Comparison of ENCODE assay signal across 9 cellular contexts in the genomic region with DNA sequence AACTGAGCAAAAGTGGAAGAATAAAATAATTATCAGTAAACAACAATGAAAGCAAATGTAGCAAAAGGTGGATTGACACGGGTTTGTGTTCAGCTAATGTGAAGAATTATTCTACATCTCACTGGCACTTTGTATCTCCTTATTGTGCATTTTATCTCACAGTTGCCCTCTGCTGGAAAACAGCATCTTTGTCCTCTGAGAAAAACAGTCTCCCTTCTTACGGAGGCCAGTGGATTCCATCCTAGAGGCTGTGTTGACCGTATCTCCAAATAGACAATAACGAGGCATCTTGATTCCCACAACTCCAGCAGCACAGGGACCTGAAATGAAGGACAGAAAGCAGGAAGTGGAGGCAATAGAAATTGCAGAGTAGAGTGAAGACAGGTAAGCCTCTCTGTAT. TPM values are rescaled to one million over a fixed set of nuclear protein-coding genes. Genes with fewer than 3 reads are reported as not detected.
DNase-seq lines count a peak whose midpoint lies in the region; ATAC-seq and TF ChIP-seq lines count a peak whose summit lies in the region.
"Had no signal": no experiment of that assay in that cellular context is flagged by ENCODE, and none has a peak within 500 bp of the region (broad histone marks: within the 10 kb centered on the region; RNA-seq: fewer than 3 reads in every experiment).

No MANE protein-coding gene starts in this region.

- H3K36me3 Mint-ChIP-seq in H9 (ENCODE audit: insufficient read depth in 1 of 3, low read depth in 3 of 3): no peaks in the 10 kb centered on the region; a peak in 1 of 7 replicates
- no peaks in the 10 kb centered on the region for H3K36me3 Mint-ChIP-seq in activated B cell treated with CpG ODN at 0.5 μM for 24 hours (ENCODE audit: low read depth)
- H3K36me3 Mint-ChIP-seq in activated CD8-positive, alpha-beta memory T cell treated with anti-CD3 and anti-CD28 coated beads, Interleukin-2, amount 10 ng/mL, durations not matched to agents 7 days and 5 days: no peaks in the 10 kb centered on the region
- H3K36me3 Mint-ChIP-seq in glutamatergic neuron (ENCODE audit: unreplicated experiment): no peaks in the 10 kb centered on the region
- H3K36me3 Mint-ChIP-seq: brain had no signal

- H4K91ac ChIP-seq in H9 (ENCODE audit: insufficient read length, low read depth, low read length): no peak overlapping the region

- no peaks in the 10 kb centered on the region for H3K23me2 ChIP-seq in H9 (ENCODE audit: insufficient read length, low read depth, low read length, poor library complexity, severe bottlenecking)

- H3K4me2 ChIP-seq in H9 (ENCODE audit: insufficient read depth, insufficient read length, low read length): no peak overlapping the region

- H3K4me3 Mint-ChIP-seq in H9 (no peak overlapping the region), activated B cell treated with CpG ODN at 0.5 μM for 24 hours (peak overlapping the region; percentile 19), glutamatergic neuron (ENCODE audit: unreplicated experiment) (no peak overlapping the region)
- H3K4me3 Mint-ChIP-seq in activated CD8-positive, alpha-beta memory T cell treated with anti-CD3 and anti-CD28 coated beads, Interleukin-2, amount 10 ng/mL, durations not matched to agents 7 days and 5 days: no peak overlapping the region
- H3K4me3 Mint-ChIP-seq: brain had no signal

- H3K56ac ChIP-seq in H9 (ENCODE audit: insufficient read length, low read depth, low read length): no peak overlapping the region

- no peak overlapping the region for H4K8ac ChIP-seq in H9 (replicated peaks; ENCODE audit: insufficient read length, low read depth, low read length)

- H3K18ac ChIP-seq in H9 (ENCODE audit: insufficient read length, low read depth, low read length): no peak overlapping the region

- CTCF ChIA-PET in activated B cell treated with CpG ODN at 0.5 μM for 24 hours (lab: Charles Lee): interaction anchor here (0.9 to 2.8 kb wide), 5 partner anchors 8 to 381 kb away, joined by 3 to 15 read pairs (median 5); no protein-coding TSS in a partner anchor
- CTCF ChIA-PET in activated CD8-positive, alpha-beta memory T cell treated with anti-CD3 and anti-CD28 coated beads, Interleukin-2, amount 10 ng/mL, durations not matched to agents 7 days and 5 days (lab: Charles Lee): interaction anchor here (2.0 to 2.9 kb wide), 2 partner anchors 11 to 381 kb away, joined by 6 to 8 read pairs; no protein-coding TSS in a partner anchor

- no peak overlapping the region for H2BK15ac ChIP-seq in H9 (ENCODE audit: low read depth, low read length)

- H2AFZ ChIP-seq in H9 (ENCODE audit: low read length): no peak overlapping the region

- H2BK120ac ChIP-seq in H9 (ENCODE audit: low read depth, low read length, poor library complexity, severe bottlenecking): no peak overlapping the region

- DNase-seq in AML-193 (lab: John Stamatoyannopoulos, UW) (peak; percentile 28 to 41), H9 (no peak), activated B cell treated with CpG ODN at 0.5 μM for 24 hours (no peak), left lobe of liver (ENCODE audit: low spot score) (no peak), glutamatergic neuron (no peak), GOT3 (lab: John Stamatoyannopoulos, UW) (no peak)
- no peak for DNase-seq in activated CD8-positive, alpha-beta memory T cell treated with anti-CD3 and anti-CD28 coated beads, Interleukin-2, amount 10 ng/mL, durations not matched to agents 7 days and 5 days

- POLR2A ChIA-PET in activated B cell treated with CpG ODN at 0.5 μM for 24 hours (lab: Charles Lee): interaction anchor here (1.2 kb wide), 1 partner anchor 9 kb away, joined by 3 read pairs; no protein-coding TSS in a partner anchor

- H4K5ac ChIP-seq in H9 (ENCODE audit: insufficient read length, low read depth, low read length): no peak overlapping the region

- H3K79me1 ChIP-seq in H9 (ENCODE audit: insufficient read depth, low read depth, low read length, poor library complexity, severe bottlenecking): no peaks in the 10 kb centered on the region

- no peak overlapping the region for H2BK12ac ChIP-seq in H9 (ENCODE audit: insufficient read length, low read depth, low read length)

- no peak overlapping the region for H2AK5ac ChIP-seq in H9 (ENCODE audit: insufficient read length, low read length)

- no peak overlapping the region for H3K4ac ChIP-seq in H9 (ENCODE audit: low read depth, low read length)

- H3K4me1 Mint-ChIP-seq in H9 (peaks cover 5 to 8% of the 10 kb centered on the region in 2 experiments), activated B cell treated with CpG ODN at 0.5 μM for 24 hours (peaks cover 48% of the 10 kb centered on the region), glutamatergic neuron (ENCODE audit: low read depth, unreplicated experiment) (no peaks in the 10 kb centered on the region)
- H3K4me1 Mint-ChIP-seq in activated CD8-positive, alpha-beta memory T cell treated with anti-CD3 and anti-CD28 coated beads, Interleukin-2, amount 10 ng/mL, durations not matched to agents 7 days and 5 days: no peaks in the 10 kb centered on the region
- H3K4me1 Mint-ChIP-seq: brain had no signal

- H2BK20ac ChIP-seq in H9 (ENCODE audit: low read depth, low read length, poor library complexity, severe bottlenecking): no peak overlapping the region

- H3K27me3 ChIP-seq in H9 (ENCODE audit: insufficient read depth, low read length): no peaks in the 10 kb centered on the region

- ATAC-seq in activated B cell treated with CpG ODN at 0.5 μM for 24 hours (ENCODE audit: low read depth): no peak
- peak; percentile 64 for ATAC-seq in left lobe of liver
- no peak for ATAC-seq in activated CD8-positive, alpha-beta memory T cell treated with anti-CD3 and anti-CD28 coated beads, Interleukin-2, amount 10 ng/mL, durations not matched to agents 7 days and 5 days
- ATAC-seq in GM21515 (IDR thresholded peaks at IDR 0.05; ENCODE audit: unreplicated experiment): no peak

- TF ChIP-seq CTCF in H9 (conservative IDR thresholded peaks at IDR 0.05) (peak; percentile 63), activated B cell treated with CpG ODN at 0.5 μM for 24 hours (IDR thresholded peaks at IDR 0.05) (no peak), glutamatergic neuron (IDR thresholded peaks at IDR 0.05; ENCODE audit: partially characterized antibody, unreplicated experiment) (no peak)

- no peak overlapping the region for H3K27ac Mint-ChIP-seq in H9
- H3K27ac Mint-ChIP-seq in activated B cell treated with CpG ODN at 0.5 μM for 24 hours: peak overlapping the region; percentile 9
- H3K27ac Mint-ChIP-seq in activated CD8-positive, alpha-beta memory T cell treated with anti-CD3 and anti-CD28 coated beads, Interleukin-2, amount 10 ng/mL, durations not matched to agents 7 days and 5 days: no peak overlapping the region
- H3K27ac Mint-ChIP-seq in glutamatergic neuron (ENCODE audit: unreplicated experiment): no peak overlapping the region

- no peaks in the 10 kb centered on the region for H3K79me2 ChIP-seq in H9 (ENCODE audit: insufficient read depth, low read length)

- H2BK5ac ChIP-seq in H9 (ENCODE audit: insufficient read length, low read length): no peak overlapping the region

- H3K4me1 ChIP-seq in H9 (ENCODE audit: insufficient read depth, low read length): no peaks in the 10 kb centered on the region

- H3K9ac ChIP-seq in H9 (ENCODE audit: extremely low read depth, insufficient read length, low read length): no peak overlapping the region

- no peaks in the 10 kb centered on the region for H3K27me3 Mint-ChIP-seq in H9 (ENCODE audit: low read depth)
- no peaks in the 10 kb centered on the region for H3K27me3 Mint-ChIP-seq in activated B cell treated with CpG ODN at 0.5 μM for 24 hours
- H3K27me3 Mint-ChIP-seq in activated CD8-positive, alpha-beta memory T cell treated with anti-CD3 and anti-CD28 coated beads, Interleukin-2, amount 10 ng/mL, durations not matched to agents 7 days and 5 days: no peaks in the 10 kb centered on the region
- no peaks in the 10 kb centered on the region for H3K27me3 Mint-ChIP-seq in glutamatergic neuron (ENCODE audit: unreplicated experiment)
- H3K27me3 Mint-ChIP-seq: brain had no signal

- H3K27ac ChIP-seq in H9 (ENCODE audit: insufficient read length, low read depth, low read length): no peak overlapping the region

- no peaks in the 10 kb centered on the region for H4K20me1 ChIP-seq in H9 (ENCODE audit: control insufficient read depth, insufficient read depth, insufficient read length)

- no peak overlapping the region for H3K14ac ChIP-seq in H9 (ENCODE audit: insufficient read depth, low read length)

- H3K9me3 ChIP-seq in H9 (ENCODE audit: control insufficient read depth, low read depth, low read length): no peaks in the 10 kb centered on the region

- WGBS in H9 (ENCODE audit: extremely low coverage, insufficient read length, low lambda C conversion rate): no CpG with 5 or more reads among the region's 4 CpGs

- no peak overlapping the region for H3K23ac ChIP-seq in H9 (ENCODE audit: insufficient read length, low read depth, low read length)

- intact Hi-C loops in activated B cell treated with CpG ODN at 0.5 μM for 24 hours (cut with micrococcal nuclease): loop anchor here (1.0 to 10.0 kb wide), 4 partner anchors 46 to 1514 kb away; a partner anchor contains a TSS

- no peak overlapping the region for H3T11ph ChIP-seq in H9 (ENCODE audit: low read length)

- H3K9me3 Mint-ChIP-seq in H9 (no peaks in the 10 kb centered on the region), activated B cell treated with CpG ODN at 0.5 μM for 24 hours (peaks cover 3% of the 10 kb centered on the region), glutamatergic neuron (ENCODE audit: unreplicated experiment) (no peaks in the 10 kb centered on the region)
- H3K9me3 Mint-ChIP-seq in activated CD8-positive, alpha-beta memory T cell treated with anti-CD3 and anti-CD28 coated beads, Interleukin-2, amount 10 ng/mL, durations not matched to agents 7 days and 5 days (ENCODE audit: low read depth): no peaks in the 10 kb centered on the region

RNA-seq across cellular contexts. Expression of a gene that starts 51.3 kb away (rescaled TPM):
- 15.2 and 15.5 TPM in 2 replicates for total RNA-seq in H9 (2021)
- 0.33 and 0.56 TPM in 2 replicates for total RNA-seq in activated B cell treated with CpG ODN at 0.5 μM for 24 hours
- 2.5 TPM for total RNA-seq in left lobe of liver
- total RNA-seq in activated CD8-positive, alpha-beta memory T cell treated with anti-CD3 and anti-CD28 coated beads, Interleukin-2, amount 10 ng/mL, durations not matched to agents 7 days and 5 days: not detected
- total RNA-seq in glutamatergic neuron (ENCODE audit: unreplicated experiment): 0.32 TPM

Comparison
In these comparisons a context has a peak if more than half of its experiments do, and no peak if none do; other contexts are left out.
1. DNase-seq: peak in AML-193 (2 of 2); none in H9 (single experiment), activated B cell treated with CpG ODN at 0.5 μM for 24 hours (single experiment), left lobe of liver (single experiment), activated CD8-positive, alpha-beta memory T cell treated with anti-CD3 and anti-CD28 coated beads, Interleukin-2, amount 10 ng/mL, durations not matched to agents 7 days and 5 days (single experiment), glutamatergic neuron (single experiment) and GOT3 (single experiment).